Comparison of ENCODE assay signal across 11 cellular contexts in the genomic region with DNA sequence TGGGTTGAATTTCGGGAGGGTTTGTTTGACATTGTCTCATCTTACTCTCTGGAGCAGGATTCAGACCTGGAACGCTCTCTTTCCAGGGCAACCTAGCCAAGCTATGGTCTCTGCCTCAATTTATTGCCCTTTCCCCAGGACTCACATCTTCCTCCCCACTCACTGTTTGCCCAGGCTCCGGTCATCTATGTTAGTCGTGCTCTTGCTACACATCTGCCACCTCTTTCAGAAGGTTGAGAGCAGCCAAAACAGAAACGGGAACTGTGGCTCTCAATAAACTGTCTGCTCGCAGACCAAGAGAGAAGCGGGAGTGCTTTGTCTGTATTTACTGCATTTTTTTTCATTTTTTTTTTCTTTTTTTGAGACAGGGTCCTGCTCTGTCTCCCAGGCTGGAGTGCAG.
DNase-seq lines count a peak whose midpoint lies in the region; ATAC-seq, FAIRE-seq and TF ChIP-seq lines count a peak whose summit lies in the region.
"Had no signal": no experiment of that assay in that cellular context is flagged by ENCODE, and none has a peak within 500 bp of the region (broad histone marks: within the 10 kb centered on the region; RNA-seq: fewer than 3 reads in every experiment).

No MANE protein-coding gene starts in this region.

- CTCF ChIA-PET in activated naive CD4-positive, alpha-beta T cell treated with anti-CD3 and anti-CD28 coated beads, Interleukin-2, amount 10 ng/mL, durations not matched to agents 7 days and 5 days (lab: Charles Lee), result no interaction called here

- no peaks in the 10 kb centered on the region for H3K9me3 ChIP-seq in thoracic aorta
- H3K9me3 ChIP-seq: adrenal gland had no signal

- no peak for FAIRE-seq in D721Med (lab: Jason Lieb, UNC)
- FAIRE-seq: islet of Langerhans had no signal

- H3K36me3 Mint-ChIP-seq in activated naive CD4-positive, alpha-beta T cell treated with anti-CD3 and anti-CD28 coated beads, Interleukin-2, amount 10 ng/mL, durations not matched to agents 7 days and 5 days, result peaks cover 64% of the 10 kb centered on the region
- H3K36me3 Mint-ChIP-seq in activated naive CD8-positive, alpha-beta T cell treated with anti-CD3 and anti-CD28 coated beads for 36 hours, result peaks cover 17% of the 10 kb centered on the region

- peaks cover 24 to 51% of the 10 kb centered on the region in 2 donors for H3K4me1 ChIP-seq in thoracic aorta (ENCODE audit: control insufficient read depth in 1 of 2, low read depth in 2 of 2)

- no peaks in the 10 kb centered on the region for H3K27me3 Mint-ChIP-seq in activated naive CD4-positive, alpha-beta T cell treated with anti-CD3 and anti-CD28 coated beads, Interleukin-2, amount 10 ng/mL, durations not matched to agents 7 days and 5 days
- H3K27me3 Mint-ChIP-seq in activated naive CD8-positive, alpha-beta T cell treated with anti-CD3 and anti-CD28 coated beads for 36 hours, result no peaks in the 10 kb centered on the region

- H3K27ac Mint-ChIP-seq in activated naive CD4-positive, alpha-beta T cell treated with anti-CD3 and anti-CD28 coated beads, Interleukin-2, amount 10 ng/mL, durations not matched to agents 7 days and 5 days, result peak overlapping the region; percentile 92
- H3K27ac Mint-ChIP-seq in activated naive CD8-positive, alpha-beta T cell treated with anti-CD3 and anti-CD28 coated beads for 36 hours, result peak overlapping the region; percentile 90

- no peak for DNase-seq in activated naive CD4-positive, alpha-beta T cell treated with anti-CD3 and anti-CD28 coated beads, Interleukin-2, amount 10 ng/mL, durations not matched to agents 7 days and 5 days
- DNase-seq in activated naive CD4-positive, alpha-beta T cell treated with Interleukin-2 at 50 U/mL for 16 hours, result no peak
- DNase-seq in activated naive CD8-positive, alpha-beta T cell treated with anti-CD3 and anti-CD28 coated beads for 36 hours, result no peak
- no peak for DNase-seq in thoracic aorta (ENCODE audit: low spot score)
- no peak for DNase-seq in D721Med (ENCODE audit: insufficient read length, low spot score)
- no peak for DNase-seq in middle frontal gyrus (ENCODE audit: extremely low spot score, low spot score)
- DNase-seq in ecto neural progenitor cell (ENCODE audit: low spot score), result no peak

- peak; percentile 44 for ATAC-seq in HG03342 (IDR thresholded peaks at IDR 0.05; ENCODE audit: unreplicated experiment)
- ATAC-seq in thoracic aorta (ENCODE audit: insufficient number of reproducible peaks, low FRiP score, low read depth), result no peak

- H3K9me3 Mint-ChIP-seq in activated naive CD4-positive, alpha-beta T cell treated with anti-CD3 and anti-CD28 coated beads, Interleukin-2, amount 10 ng/mL, durations not matched to agents 7 days and 5 days, result peaks cover 4% of the 10 kb centered on the region
- peaks cover 10% of the 10 kb centered on the region for H3K9me3 Mint-ChIP-seq in activated naive CD8-positive, alpha-beta T cell treated with anti-CD3 and anti-CD28 coated beads for 36 hours

- TF ChIP-seq CTCF in thoracic aorta (IDR thresholded peaks at IDR 0.05) (no peak), D721Med (IDR thresholded peaks at IDR 0.05; ENCODE audit: insufficient read depth, missing control alignments) (no peak)

- peaks cover 73% of the 10 kb centered on the region for H3K4me1 Mint-ChIP-seq in activated naive CD4-positive, alpha-beta T cell treated with anti-CD3 and anti-CD28 coated beads, Interleukin-2, amount 10 ng/mL, durations not matched to agents 7 days and 5 days
- H3K4me1 Mint-ChIP-seq in activated naive CD8-positive, alpha-beta T cell treated with anti-CD3 and anti-CD28 coated beads for 36 hours, result peaks cover 47% of the 10 kb centered on the region

- no peaks in the 10 kb centered on the region for H3K27me3 ChIP-seq in thoracic aorta (replicated peaks; ENCODE audit: insufficient read depth)
- H3K27me3 ChIP-seq: adrenal gland had no signal

- H3K27ac ChIP-seq in thoracic aorta, result peak overlapping the region; percentile 48 to 56
- H3K27ac ChIP-seq: KMS-11 had no signal

- H3K4me3 Mint-ChIP-seq in activated naive CD4-positive, alpha-beta T cell treated with anti-CD3 and anti-CD28 coated beads, Interleukin-2, amount 10 ng/mL, durations not matched to agents 7 days and 5 days, result no peak overlapping the region
- peak overlapping the region; percentile 24 for H3K4me3 Mint-ChIP-seq in activated naive CD8-positive, alpha-beta T cell treated with anti-CD3 and anti-CD28 coated beads for 36 hours

- no peak overlapping the region for H3K4me3 ChIP-seq in thoracic aorta
- H3K4me3 ChIP-seq: adrenal gland had no signal

- no peaks in the 10 kb centered on the region for H3K36me3 ChIP-seq in thoracic aorta
- H3K36me3 ChIP-seq: adrenal gland had no signal
